2 cellular contexts compared by ENCODE assay signal in the genomic region with DNA sequence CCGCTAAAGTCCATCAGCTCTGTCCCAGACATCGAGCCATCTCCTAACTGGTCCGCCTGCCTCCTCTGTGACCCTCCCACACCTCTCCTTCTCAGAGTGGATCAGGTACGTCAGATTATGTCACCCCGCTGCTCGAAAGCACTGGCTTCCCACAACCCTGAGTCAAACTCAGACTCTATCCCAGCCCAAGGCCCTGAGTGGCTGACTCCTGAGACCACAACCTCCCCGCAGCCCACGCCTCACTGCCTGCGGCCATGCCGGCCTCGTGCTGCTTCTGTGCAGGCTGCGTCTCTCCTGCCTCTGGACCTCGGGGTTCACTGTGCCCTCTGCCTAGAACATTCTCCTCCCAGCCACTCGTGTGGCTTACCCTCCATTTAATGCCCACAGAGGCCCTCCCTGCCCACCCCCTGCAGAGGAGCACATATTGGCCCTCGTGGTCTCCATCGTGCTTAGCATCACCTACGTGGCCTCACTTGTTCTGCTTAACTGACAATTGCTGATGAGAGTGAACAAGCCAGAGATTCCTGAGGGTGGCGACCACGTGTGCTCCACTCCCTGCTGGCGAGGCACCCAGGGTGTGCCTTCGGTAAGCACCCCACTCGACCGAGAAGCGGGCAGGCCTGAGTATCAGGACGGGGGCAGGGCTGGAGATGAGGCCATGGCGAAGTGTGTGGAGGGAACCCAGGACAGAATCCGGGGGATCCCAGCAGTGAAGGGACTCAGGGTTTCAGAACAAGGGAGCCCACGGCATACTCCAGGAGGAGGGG.
TF ChIP-seq lines count a peak whose summit lies in the region.

No MANE protein-coding gene starts in this region.

TF ChIP-seq in GM12891, 5 proteins besides CTCF, POLR2A, EP300 and RAD21:
- TF ChIP-seq TAF1 (IDR thresholded peaks at IDR 0.05; ENCODE audit: low read depth, low read length) (no peak), POLR2AphosphoS5 (IDR thresholded peaks at IDR 0.05; ENCODE audit: low read depth, low read length) (no peak), POU2F2 (IDR thresholded peaks at IDR 0.05; ENCODE audit: low read depth, low read length) (no peak), PAX5 (IDR thresholded peaks at IDR 0.05; ENCODE audit: insufficient read depth, low read length, severe bottlenecking) (no peak), SPI1 (IDR thresholded peaks at IDR 0.05; ENCODE audit: low read depth, low read length) (no peak)

TF ChIP-seq in H1, 55 proteins besides CTCF, POLR2A, EP300 and RAD21:
- TF ChIP-seq CHD1 (IDR thresholded peaks at IDR 0.05; ENCODE audit: low read depth, low read length), result no peak
- no peak for TF ChIP-seq JUND (IDR thresholded peaks at IDR 0.05; ENCODE audit: low read length)
- TF ChIP-seq PHF8 (conservative IDR thresholded peaks at IDR 0.05; ENCODE audit: low read depth, low read length), result no peak
